Comparison of ENCODE assay signal across 14 cellular contexts in the genomic region with DNA sequence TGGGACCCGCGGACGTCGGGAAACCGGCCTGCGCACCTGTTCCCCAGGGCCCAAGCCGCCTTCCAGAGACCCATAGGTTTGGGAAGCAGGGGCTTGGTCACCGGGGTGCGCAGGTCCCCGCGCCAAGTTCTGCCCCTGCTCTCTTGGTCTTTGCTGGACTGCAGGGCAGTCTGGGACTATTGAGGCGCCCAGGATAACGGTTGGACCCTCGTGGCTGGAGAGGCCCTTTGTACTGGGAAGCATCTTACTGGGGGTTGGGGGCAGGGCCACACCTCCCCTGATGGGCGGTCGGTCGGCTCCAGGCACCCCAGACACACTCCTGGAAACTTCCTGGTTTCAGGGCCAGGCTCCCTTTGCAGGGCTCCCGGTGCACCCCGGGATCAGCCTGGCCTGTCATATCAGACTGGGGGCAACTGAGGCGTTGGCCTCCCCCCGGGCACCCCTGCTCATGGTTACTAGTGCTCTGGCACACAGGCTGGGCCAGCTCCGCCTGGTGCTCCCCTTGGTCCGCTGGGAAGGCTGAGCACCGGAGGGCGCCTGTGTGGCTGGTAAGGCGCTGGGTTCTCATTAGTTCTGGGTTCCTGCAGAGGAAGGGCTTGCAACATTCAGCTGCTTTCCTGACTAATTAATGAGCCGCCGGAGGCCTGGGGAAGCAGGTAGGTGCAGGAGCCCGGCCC.
A peak's percentile ranks its signal among the peaks of the same experiment; 100 is the strongest.
DNase-seq lines count a peak whose midpoint lies in the region; ATAC-seq and TF ChIP-seq lines count a peak whose summit lies in the region.
"Had no signal": no experiment of that assay in that cellular context is flagged by ENCODE, and none has a peak within 500 bp of the region (broad histone marks: within the 10 kb centered on the region; RNA-seq: fewer than 3 reads in every experiment).

No MANE protein-coding gene starts in this region.

- TF ChIP-seq CTCF in left ventricle myocardium inferior (IDR thresholded peaks at IDR 0.05; ENCODE audit: borderline replicate concordance) (no peak), VCaP (conservative IDR thresholded peaks at IDR 0.05) (peak; percentile 64)

- 56 to 59% methylated on average over 25 to 29 of the region's 29 CpGs for WGBS in mesodermal cell (ENCODE audit: insufficient coverage in 2 of 2), 2 experiments

- H3K9me3 ChIP-seq in left ventricle myocardium inferior (replicated peaks) (peaks cover 4% of the 10 kb centered on the region), mesodermal cell (ENCODE audit: control insufficient read depth, low read length) (no peaks in the 10 kb centered on the region)
- H3K9me3 ChIP-seq: prostate gland, SJCRH30 had no signal

- H3K36me3 ChIP-seq in left ventricle myocardium inferior (no peaks in the 10 kb centered on the region), mesodermal cell (ENCODE audit: control insufficient read depth, insufficient read depth, low read length) (no peaks in the 10 kb centered on the region)
- H3K36me3 ChIP-seq: prostate gland, SJCRH30 had no signal

- peaks cover 5% of the 10 kb centered on the region for H3K4me1 ChIP-seq in left ventricle myocardium inferior
- H3K4me1 ChIP-seq in mesodermal cell (ENCODE audit: control insufficient read depth, insufficient read depth, low read length, poor library complexity, severe bottlenecking) = peaks cover 8% of the 10 kb centered on the region
- H3K4me1 ChIP-seq: prostate gland had no signal

- H3K27ac ChIP-seq in left ventricle myocardium inferior (replicated peaks) (no peak overlapping the region), VCaP (no peak overlapping the region), mesodermal cell (ENCODE audit: low read depth, low read length, severe bottlenecking) (no peak overlapping the region)
- H3K27ac ChIP-seq: SJCRH30 had no signal

- intact Hi-C loops in left ventricle myocardium inferior (cut with micrococcal nuclease) (no loop called here), cardiac septum (cut with DNase I) (loop anchor here (5.0 kb wide), 1 partner anchor 730 kb away; no protein-coding TSS in a partner anchor)

- H3K4me3 ChIP-seq in left ventricle myocardium inferior (peak overlapping the region; percentile 50), mesodermal cell (ENCODE audit: extremely low read depth, insufficient read depth, low read length, poor library complexity, severe bottlenecking) (peak overlapping the region; percentile 28)
- H3K4me3 ChIP-seq: K562, lung, SJCRH30 had no signal

- ATAC-seq in GM21367 (IDR thresholded peaks at IDR 0.05; ENCODE audit: unreplicated experiment) = no peak
- ATAC-seq in GM18907 (IDR thresholded peaks at IDR 0.05; ENCODE audit: unreplicated experiment) = no peak
- ATAC-seq: K562 had no signal

- DNase-seq in left ventricle myocardium inferior (no peak), cardiac septum (ENCODE audit: low spot score) (no peak), OCI-M2 (lab: John Stamatoyannopoulos, UW; ENCODE audit: unreplicated experiment) (no peak), DMS53 treated with DMSO at 0.1 percent for 48 hours (lab: John Stamatoyannopoulos, UW; ENCODE audit: unreplicated experiment) (no peak)
- DNase-seq: activated CD4-positive, alpha-beta memory T cell treated with anti-CD3 and anti-CD28 coated beads, Interleukin-2, amount 10 ng/mL, durations not matched to agents 7 days and 5 days; SJCRH30; stimulated activated CD4-positive, alpha-beta T cell treated with anti-CD3 and anti-CD28 coated beads, Interleukin-4, amount 100 ng/mL, for 4 hours had no signal

- peaks cover 92% of the 10 kb centered on the region for H3K27me3 ChIP-seq in left ventricle myocardium inferior (ENCODE audit: low read depth)
